In the genomic region with DNA sequence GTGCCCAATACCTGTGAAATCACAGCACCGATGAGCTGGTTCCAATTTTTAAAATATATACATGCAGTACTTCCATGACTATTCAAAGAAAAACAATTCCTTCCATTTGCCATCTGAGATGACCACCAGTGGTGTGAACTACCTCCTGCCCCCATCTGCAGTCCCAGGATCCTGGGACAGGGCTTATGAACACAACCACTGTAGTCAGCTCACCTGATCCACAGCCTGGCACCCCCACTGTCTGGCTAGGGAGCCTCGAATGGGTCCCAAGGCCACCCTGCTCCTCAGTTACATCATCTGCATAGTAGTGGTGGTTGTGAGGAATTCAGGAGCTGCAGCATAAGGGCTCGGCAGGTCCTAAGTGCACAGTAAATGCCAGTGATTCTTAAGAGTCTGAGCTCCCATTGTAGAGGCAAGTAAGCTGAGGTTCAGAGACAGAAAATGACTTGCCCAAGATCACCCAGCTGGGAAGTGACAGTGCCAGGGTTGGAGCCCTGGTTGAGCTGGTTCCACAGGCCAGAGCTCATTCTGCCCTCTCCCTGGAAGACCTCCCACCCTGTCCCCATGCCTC, we compare ENCODE assay signal across 10 cellular contexts. TPM values are rescaled to one million over a fixed set of nuclear protein-coding genes. Genes with fewer than 3 reads are reported as not detected.
A peak's percentile ranks its signal among the peaks of the same experiment; 100 is the strongest.
DNase-seq lines count a peak whose midpoint lies in the region; ATAC-seq, FAIRE-seq and TF ChIP-seq lines count a peak whose summit lies in the region.
"Not testable (repeated sequence)": the region's sequence is repeated elsewhere in the genome, so short reads cannot be mapped to it uniquely, and the experiment has no call there.
"Had no signal": no experiment of that assay in that cellular context is flagged by ENCODE, and none has a peak within 500 bp of the region (broad histone marks: within the 10 kb centered on the region; RNA-seq: fewer than 3 reads in every experiment).

No MANE protein-coding gene starts in this region.

- in situ Hi-C loops in HepG2 (cut with HindIII; ENCODE audit: extremely low pct_ligation_motif_present, low pct_unique_long_range_greater_than_20kb), result not testable (repeated sequence)

- WGBS in HepG2 (ENCODE audit: low lambda C conversion rate), result 45% methylated on average over 3 of the region's 3 CpGs
- 85% methylated on average over 3 of the region's 3 CpGs for WGBS in smooth muscle cell (ENCODE audit: low lambda C conversion rate)

- DNase-seq in WTC11 (ENCODE audit: low spot score); HepG2 (ENCODE audit: low spot score): not testable (repeated sequence)
- DNase-seq in ecto neural progenitor cell (ENCODE audit: low spot score) (peak; percentile 54), iris pigment epithelial cell (ENCODE audit: low read depth) (peak; percentile 34), smooth muscle cell (lab: John Stamatoyannopoulos, UW; ENCODE audit: unreplicated experiment) (peak; percentile 16)

- H3K36me3 ChIP-seq in HepG2 (replicated peaks in 1 of 2; ENCODE audit: control insufficient read depth in 1 of 2, insufficient read depth in 2 of 2, low read length in 2 of 2); neutrophil; smooth muscle cell (ENCODE audit: low read depth): not testable (repeated sequence)

- H3K27me3 Mint-ChIP-seq in WTC11 (ENCODE audit: low read depth), result not testable (repeated sequence)

- TF ChIP-seq POLR2A in HepG2 (IDR thresholded peaks at IDR 0.05; ENCODE audit: insufficient read depth in 1 of 2, low read depth in 2 of 2, low read length in 2 of 2), result not testable (repeated sequence)

- not testable (repeated sequence) for H3F3A ChIP-seq in smooth muscle cell (ENCODE audit: low read depth)

- not testable (repeated sequence) for H3K27ac Mint-ChIP-seq in WTC11

- H3K27me3 ChIP-seq in HepG2 (ENCODE audit: control insufficient read depth in 1 of 2, insufficient read depth in 2 of 2, low read length in 2 of 2); neutrophil; smooth muscle cell (ENCODE audit: low read depth): not testable (repeated sequence)

- not testable (repeated sequence) for H2AFZ ChIP-seq in HepG2 (ENCODE audit: low read length); smooth muscle cell (ENCODE audit: low read depth)

- H3K9ac ChIP-seq in HepG2 (ENCODE audit: insufficient read depth, low read depth, low read length); smooth muscle cell (ENCODE audit: low read depth): not testable (repeated sequence)

- not testable (repeated sequence) for FAIRE-seq in HepG2 (lab: Jason Lieb, UNC)

- TF ChIP-seq RAD21 in HepG2 (CRISPR knock-in tag; IDR thresholded peaks at IDR 0.05), result not testable (repeated sequence)

- H3K9me3 ChIP-seq in HepG2 (ENCODE audit: low read length); neutrophil; smooth muscle cell (replicated peaks; ENCODE audit: low read depth): not testable (repeated sequence)

- intact Hi-C loops in HepG2 (cut with micrococcal nuclease; ENCODE audit: unreplicated experiment), result not testable (repeated sequence)

- peaks cover 17% of the 10 kb centered on the region for H3K79me2 ChIP-seq in HepG2 (ENCODE audit: insufficient read depth, low read length)
- not testable (repeated sequence) for H3K79me2 ChIP-seq in smooth muscle cell (ENCODE audit: low read depth)

- not testable (repeated sequence) for H3K27ac ChIP-seq in HepG2 (ENCODE audit: extremely low read length, insufficient read depth, low read length); smooth muscle cell (ENCODE audit: low read depth)
- peak overlapping the region; percentile 45 for H3K27ac ChIP-seq in neutrophil

- not testable (repeated sequence) for H3K4me3 ChIP-seq in HepG2 (replicated peaks in 1 of 3; ENCODE audit: insufficient read depth in 1 of 3, low read depth in 2 of 3, low read length in 3 of 3); neutrophil (ENCODE audit: low read depth in 1 of 2, low read length in 1 of 2); smooth muscle cell

- not testable (repeated sequence) for H4K20me1 ChIP-seq in HepG2 (ENCODE audit: insufficient read depth, low read length); smooth muscle cell (ENCODE audit: low read depth)

- BruUV-seq in HepG2 (replicated peaks; lab: Mats Ljungman, UMichigan), result not testable (repeated sequence)

- H3K36me3 Mint-ChIP-seq in WTC11, result not testable (repeated sequence)

- not testable (repeated sequence) for H3K4me1 Mint-ChIP-seq in WTC11

- H3K4me2 ChIP-seq in HepG2 (ENCODE audit: low read depth, low read length), result peak overlapping the region; percentile 7; the same call in 1 of the 2 replicates
- not testable (repeated sequence) for H3K4me2 ChIP-seq in smooth muscle cell

- CTCF ChIA-PET in WTC11 (lab: Charles Lee); HepG2 (lab: Yijun Ruan, JAX; ENCODE audit: low intra/inter-chr PET ratio, low total read pairs): not testable (repeated sequence)

- H3K4me1 ChIP-seq in HepG2 (ENCODE audit: insufficient read depth, low read length), result peaks cover 63% of the 10 kb centered on the region
- peaks cover 52 to 59% of the 10 kb centered on the region in 2 experiments for H3K4me1 ChIP-seq in neutrophil (ENCODE audit: control insufficient read depth in 1 of 2, insufficient read depth in 1 of 2, low read depth in 1 of 2, low read length in 1 of 2)
- H3K4me1 ChIP-seq in smooth muscle cell (ENCODE audit: low read depth), result not testable (repeated sequence)

- H3K9me3 Mint-ChIP-seq in WTC11, result not testable (repeated sequence)

- POLR2A ChIA-PET in WTC11 (lab: Charles Lee), result not testable (repeated sequence)
- POLR2A ChIA-PET in HepG2 (lab: Yijun Ruan, JAX), result interaction anchor here (1.2 to 1.3 kb wide), 2 partner anchors 11 to 208 kb away, joined by 3 to 4 read pairs; no protein-coding TSS in a partner anchor

- TF ChIP-seq CTCF in WTC11 (IDR thresholded peaks at IDR 0.05); HepG2 (CRISPR knock-in tag; IDR thresholded peaks at IDR 0.05); neutrophil (IDR thresholded peaks at IDR 0.05); smooth muscle cell (IDR thresholded peaks at IDR 0.05; ENCODE audit: borderline replicate concordance, insufficient read depth, poor library complexity, severe bottlenecking): not testable (repeated sequence)

- H3K4me3 Mint-ChIP-seq in WTC11, result not testable (repeated sequence)

- ATAC-seq in WTC11, HepG2: not testable (repeated sequence)

- TF ChIP-seq EP300 in HepG2 (IDR thresholded peaks at IDR 0.05; ENCODE audit: low read depth in 2 of 2, low read length in 2 of 2); HepG2 (CRISPR knock-in tag; IDR thresholded peaks at IDR 0.05; ENCODE audit: borderline replicate concordance): not testable (repeated sequence)

RNA-seq across cellular contexts. Expression of a gene that starts 2.9 kb away (rescaled TPM):
- total RNA-seq in WTC11 (2021) (3.9 to 7.2 TPM (median 5.4 TPM) in 3 replicates), HepG2 (2016; rRNA removed; fragmentation: Illumina TruSeq; extraction: Trizol) (327 and 699 TPM in 2 replicates), smooth muscle cell (not detected in 2 replicates)
- total RNA-seq in HepG2 (2016; cell fraction: cytosol; rRNA removed; fragmentation: Illumina TruSeq; extraction: Trizol; ENCODE audit: low read depth), result 148 and 154 TPM in 2 replicates
- 343 and 706 TPM in 2 replicates for total RNA-seq in HepG2 (2016; cell fraction: insoluble cytoplasmic fraction; rRNA removed; fragmentation: Illumina TruSeq; extraction: Trizol)
- 103 and 109 TPM in 2 replicates for total RNA-seq in HepG2 (2016; cell fraction: membrane; rRNA removed; fragmentation: Illumina TruSeq; extraction: Trizol)
- total RNA-seq in HepG2 (2016; cell fraction: nucleus; rRNA removed; fragmentation: Illumina TruSeq; extraction: Trizol), result 507 and 557 TPM in 2 replicates
- polyA plus RNA-seq in HepG2 (2011; rRNA removed) (1,180 and 1,355 TPM in 2 replicates), smooth muscle cell (0.46 and 0.74 TPM in 2 replicates)
- 1,385 and 1,736 TPM in 2 replicates for polyA plus RNA-seq in HepG2 (2011; cell fraction: cytosol; rRNA removed)
- 375 and 530 TPM in 2 replicates for polyA plus RNA-seq in HepG2 (2011; cell fraction: nucleus; rRNA removed)
- polyA plus RNA-seq in HepG2 (2012), result 373 and 660 TPM in 2 replicates
- 188 and 210 TPM in 2 replicates for polyA plus RNA-seq in HepG2 (2016; cell fraction: cytosol; fragmentation: Illumina TruSeq; extraction: Trizol; ENCODE audit: low read depth)
- polyA plus RNA-seq in HepG2 (2016; cell fraction: insoluble cytoplasmic fraction; fragmentation: Illumina TruSeq; extraction: Trizol; ENCODE audit: low read depth), result 388 and 407 TPM in 2 replicates
- 103 and 105 TPM in 2 replicates for polyA plus RNA-seq in HepG2 (2016; cell fraction: membrane; fragmentation: Illumina TruSeq; extraction: Trizol; ENCODE audit: low read depth)
- 956 and 1,026 TPM in 2 replicates for polyA plus RNA-seq in HepG2 (2016; cell fraction: nucleus; fragmentation: Illumina TruSeq; extraction: Trizol; ENCODE audit: insufficient read depth, low read depth)
- 0.30 and 495 TPM in 2 replicates for polyA minus RNA-seq in HepG2 (2011; rRNA and poly(A)+ RNA removed; ENCODE audit: low replicate concordance)
- polyA minus RNA-seq in HepG2 (2011; cell fraction: cytosol; rRNA and poly(A)+ RNA removed), result 195 and 257 TPM in 2 replicates
- polyA minus RNA-seq in HepG2 (2011; cell fraction: nucleus; rRNA and poly(A)+ RNA removed), result 78.8 and 152 TPM in 2 replicates
- total RNA-seq: CD4-positive, alpha-beta T cell; GM23338; HT-29 had no signal
- polyA plus RNA-seq: BJ, GM23338 had no signal

RNA-seq across cellular contexts. Expression of a gene that starts 3.9 kb away (rescaled TPM):
- 0.73 to 1.6 TPM (median 1.0 TPM) in 3 replicates for total RNA-seq in WTC11 (2021)
- total RNA-seq in HepG2 (2016; rRNA removed; fragmentation: Illumina TruSeq; extraction: Trizol), result 283 and 565 TPM in 2 replicates
- total RNA-seq in HepG2 (2016; cell fraction: cytosol; rRNA removed; fragmentation: Illumina TruSeq; extraction: Trizol; ENCODE audit: low read depth), result 120 and 126 TPM in 2 replicates
- total RNA-seq in HepG2 (2016; cell fraction: insoluble cytoplasmic fraction; rRNA removed; fragmentation: Illumina TruSeq; extraction: Trizol), result 282 and 590 TPM in 2 replicates
- total RNA-seq in HepG2 (2016; cell fraction: membrane; rRNA removed; fragmentation: Illumina TruSeq; extraction: Trizol), result 75.1 and 75.6 TPM in 2 replicates
- total RNA-seq in HepG2 (2016; cell fraction: nucleus; rRNA removed; fragmentation: Illumina TruSeq; extraction: Trizol), result 420 and 454 TPM in 2 replicates
- polyA plus RNA-seq in HepG2 (2011; rRNA removed), result 824 and 855 TPM in 2 replicates
- 632 and 711 TPM in 2 replicates for polyA plus RNA-seq in HepG2 (2011; cell fraction: cytosol; rRNA removed)
- 207 and 253 TPM in 2 replicates for polyA plus RNA-seq in HepG2 (2011; cell fraction: nucleus; rRNA removed)
- 237 and 362 TPM in 2 replicates for polyA plus RNA-seq in HepG2 (2012)
- polyA plus RNA-seq in HepG2 (2016; cell fraction: cytosol; fragmentation: Illumina TruSeq; extraction: Trizol; ENCODE audit: low read depth), result 125 and 138 TPM in 2 replicates
- 293 and 314 TPM in 2 replicates for polyA plus RNA-seq in HepG2 (2016; cell fraction: insoluble cytoplasmic fraction; fragmentation: Illumina TruSeq; extraction: Trizol; ENCODE audit: low read depth)
- polyA plus RNA-seq in HepG2 (2016; cell fraction: membrane; fragmentation: Illumina TruSeq; extraction: Trizol; ENCODE audit: low read depth), result 75.7 and 76.3 TPM in 2 replicates
- polyA plus RNA-seq in HepG2 (2016; cell fraction: nucleus; fragmentation: Illumina TruSeq; extraction: Trizol; ENCODE audit: insufficient read depth, low read depth), result 731 and 821 TPM in 2 replicates
- polyA minus RNA-seq in HepG2 (2011; rRNA and poly(A)+ RNA removed; ENCODE audit: low replicate concordance), result 257 TPM in 1 of 2 replicates, not detected in the other
- 147 and 150 TPM in 2 replicates for polyA minus RNA-seq in HepG2 (2011; cell fraction: cytosol; rRNA and poly(A)+ RNA removed)
- polyA minus RNA-seq in HepG2 (2011; cell fraction: nucleus; rRNA and poly(A)+ RNA removed), result 41.2 and 60.7 TPM in 2 replicates
- total RNA-seq in smooth muscle cell, result 0.27 TPM in 1 of 2 replicates, not detected in the other
- polyA plus RNA-seq in smooth muscle cell, result not detected in 2 replicates
- total RNA-seq: CD4-positive, alpha-beta T cell; HT-29 had no signal
- polyA plus RNA-seq: BJ had no signal

Comparison
In these comparisons a context has a peak if more than half of its experiments do, and no peak if none do; other contexts are left out.
1. RNA of a gene that starts 2.9 kb away (total RNA-seq): 103 to 706 TPM in HepG2; 3.9 to 7.2 TPM in WTC11 and not detected in smooth muscle cell; every median in the first group is over 10 times any median in the second.
2. RNA of a gene that starts 3.9 kb away (total RNA-seq): 75.1 to 590 TPM in HepG2; 0.73 to 1.6 TPM in WTC11 and 0.27 TPM in smooth muscle cell; every median in the first group is over 10 times any median in the second.